ENCODE assay signal across 20 cellular contexts in the genomic region with DNA sequence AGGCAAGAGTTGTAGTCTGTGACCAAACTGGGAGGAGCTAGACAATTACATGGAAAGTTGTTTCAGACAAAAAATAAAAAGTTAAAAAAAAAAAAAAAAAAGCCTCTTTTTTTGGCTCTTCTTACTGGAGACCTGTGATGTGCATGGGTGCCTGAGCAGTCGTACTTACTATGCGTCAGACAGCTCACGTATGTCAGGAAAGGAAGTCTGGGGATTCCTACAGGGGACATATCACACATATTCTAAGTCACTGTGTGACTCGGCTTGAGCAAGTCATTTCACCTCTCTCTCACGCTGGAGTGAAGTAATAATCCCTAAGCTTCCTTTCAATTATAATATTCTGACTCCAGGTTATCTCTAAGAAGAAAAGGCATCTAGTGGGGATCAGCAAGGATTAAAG. TPM values are rescaled to one million over a fixed set of nuclear protein-coding genes. Genes with fewer than 3 reads are reported as not detected.
DNase-seq lines count a peak whose midpoint lies in the region; ATAC-seq and TF ChIP-seq lines count a peak whose summit lies in the region.
"Had no signal": no experiment of that assay in that cellular context is flagged by ENCODE, and none has a peak within 500 bp of the region (broad histone marks: within the 10 kb centered on the region; RNA-seq: fewer than 3 reads in every experiment).

No MANE protein-coding gene starts in this region.

- TF ChIP-seq CTCF in activated CD8-positive, alpha-beta T cell treated with anti-CD3 and anti-CD28 coated beads for 36 hours (IDR thresholded peaks at IDR 0.05), result no peak
- TF ChIP-seq CTCF in CD8-positive, alpha-beta T cell (IDR thresholded peaks at IDR 0.05), result no peak
- no peak for TF ChIP-seq CTCF in HEK293 (tag by site-specific recombination; IDR thresholded peaks at IDR 0.05)

- H3K4me1 Mint-ChIP-seq in activated CD8-positive, alpha-beta T cell treated with anti-CD3 and anti-CD28 coated beads for 36 hours (ENCODE audit: low read depth), result peaks cover 2% of the 10 kb centered on the region
- H3K4me1 Mint-ChIP-seq in activated CD8-positive, alpha-beta T cell treated with anti-CD3 and anti-CD28 coated beads, Interleukin-2, amount 10 ng/mL, durations not matched to agents 7 days and 5 days (ENCODE audit: low read depth), result no peaks in the 10 kb centered on the region
- no peaks in the 10 kb centered on the region for H3K4me1 Mint-ChIP-seq in CD8-positive, alpha-beta T cell (ENCODE audit: low read depth)

- intact Hi-C loops in activated CD8-positive, alpha-beta T cell treated with anti-CD3 and anti-CD28 coated beads for 36 hours (cut with micrococcal nuclease), result no loop called here
- intact Hi-C loops in CD8-positive, alpha-beta T cell (cut with DNase I, micrococcal nuclease), result loop anchor here in 1 of 2 experiments (5.0 kb wide), 1 partner anchor 193 kb away; no protein-coding TSS in a partner anchor

- no peaks in the 10 kb centered on the region for H3K36me3 ChIP-seq in CD8-positive, alpha-beta T cell (ENCODE audit: insufficient read depth, low read length)
- H3K36me3 ChIP-seq in HEK293 (ENCODE audit: control insufficient read depth in 2 of 2, insufficient read depth in 1 of 2, low read length in 2 of 2), result no peaks in the 10 kb centered on the region
- H3K36me3 ChIP-seq: BLaER1 treated with 17β-estradiol and CSF1 and Interleukin-3, amounts not matched to agents 10 nM and 100 nM had no signal

- H3K4me1 ChIP-seq in CD8-positive, alpha-beta T cell (ENCODE audit: insufficient read depth, low read length), result no peaks in the 10 kb centered on the region
- H3K4me1 ChIP-seq in HEK293 (ENCODE audit: control insufficient read depth, insufficient read depth, low read length), result no peaks in the 10 kb centered on the region
- H3K4me1 ChIP-seq: A549 had no signal

- H3K27me3 Mint-ChIP-seq in activated CD8-positive, alpha-beta T cell treated with anti-CD3 and anti-CD28 coated beads for 36 hours, result no peaks in the 10 kb centered on the region
- peaks cover 20% of the 10 kb centered on the region for H3K27me3 Mint-ChIP-seq in activated CD8-positive, alpha-beta T cell treated with anti-CD3 and anti-CD28 coated beads, Interleukin-2, amount 10 ng/mL, durations not matched to agents 7 days and 5 days (ENCODE audit: low read depth)
- H3K27me3 Mint-ChIP-seq in CD8-positive, alpha-beta T cell (ENCODE audit: low read depth), result no peaks in the 10 kb centered on the region

- H3K27me3 ChIP-seq in CD8-positive, alpha-beta T cell (ENCODE audit: insufficient read depth, low read length), result no peaks in the 10 kb centered on the region
- H3K27me3 ChIP-seq: BLaER1 treated with 17β-estradiol and CSF1 and Interleukin-3, amounts not matched to agents 10 nM and 100 nM had no signal

- H3K9me3 ChIP-seq in CD8-positive, alpha-beta T cell (ENCODE audit: low read length), result no peaks in the 10 kb centered on the region
- no peaks in the 10 kb centered on the region for H3K9me3 ChIP-seq in HEK293 (ENCODE audit: control insufficient read depth, insufficient read depth, low read depth, low read length)
- H3K9me3 ChIP-seq: A549; BLaER1 treated with 17β-estradiol and CSF1 and Interleukin-3, amounts not matched to agents 10 nM and 100 nM had no signal

- H3K36me3 Mint-ChIP-seq in activated CD8-positive, alpha-beta T cell treated with anti-CD3 and anti-CD28 coated beads for 36 hours (ENCODE audit: low read depth), result no peaks in the 10 kb centered on the region
- no peaks in the 10 kb centered on the region for H3K36me3 Mint-ChIP-seq in activated CD8-positive, alpha-beta T cell treated with anti-CD3 and anti-CD28 coated beads, Interleukin-2, amount 10 ng/mL, durations not matched to agents 7 days and 5 days (ENCODE audit: low read depth)
- H3K36me3 Mint-ChIP-seq in CD8-positive, alpha-beta T cell, result peaks cover 4% of the 10 kb centered on the region
- H3K36me3 Mint-ChIP-seq: IgD-negative memory B cell had no signal

- no peak overlapping the region for H3K27ac ChIP-seq in CD8-positive, alpha-beta T cell (ENCODE audit: low read depth, low read length)
- no peak overlapping the region for H3K27ac ChIP-seq in HEK293 (ENCODE audit: extremely low read depth, low read depth, low read length)
- no peak overlapping the region for H3K27ac ChIP-seq in substantia nigra (ENCODE audit: low read depth, low read length, poor library complexity, severe bottlenecking)
- H3K27ac ChIP-seq: A549; BLaER1 treated with 17β-estradiol and CSF1 and Interleukin-3, amounts not matched to agents 10 nM and 100 nM had no signal

- H3K4me3 ChIP-seq in CD8-positive, alpha-beta T cell (ENCODE audit: low read depth, low read length), result no peak overlapping the region
- H3K4me3 ChIP-seq in HEK293 (ENCODE audit: low read depth, low read length), result no peak overlapping the region
- H3K4me3 ChIP-seq: A549; BLaER1 treated with 17β-estradiol and CSF1 and Interleukin-3, amounts not matched to agents 10 nM and 100 nM had no signal

- H3K9me3 Mint-ChIP-seq in activated CD8-positive, alpha-beta T cell treated with anti-CD3 and anti-CD28 coated beads for 36 hours, result no peaks in the 10 kb centered on the region
- no peaks in the 10 kb centered on the region for H3K9me3 Mint-ChIP-seq in activated CD8-positive, alpha-beta T cell treated with anti-CD3 and anti-CD28 coated beads, Interleukin-2, amount 10 ng/mL, durations not matched to agents 7 days and 5 days (ENCODE audit: insufficient read depth)
- no peaks in the 10 kb centered on the region for H3K9me3 Mint-ChIP-seq in CD8-positive, alpha-beta T cell
- H3K9me3 Mint-ChIP-seq: IgD-negative memory B cell had no signal

- no peak overlapping the region for H3K4me3 Mint-ChIP-seq in activated CD8-positive, alpha-beta T cell treated with anti-CD3 and anti-CD28 coated beads for 36 hours
- H3K4me3 Mint-ChIP-seq in activated CD8-positive, alpha-beta T cell treated with anti-CD3 and anti-CD28 coated beads, Interleukin-2, amount 10 ng/mL, durations not matched to agents 7 days and 5 days, result no peak overlapping the region
- no peak overlapping the region for H3K4me3 Mint-ChIP-seq in CD8-positive, alpha-beta T cell
- H3K4me3 Mint-ChIP-seq: IgD-negative memory B cell had no signal

- peak; percentile 74 for ATAC-seq in activated CD8-positive, alpha-beta T cell treated with anti-CD3 and anti-CD28 coated beads for 36 hours
- ATAC-seq in activated CD8-positive, alpha-beta T cell treated with anti-CD3 and anti-CD28 coated beads, Interleukin-2, amount 10 ng/mL, durations not matched to agents 7 days and 5 days, result no peak
- peak; percentile 51 for ATAC-seq in CD8-positive, alpha-beta T cell
- ATAC-seq: A549 had no signal

- CTCF ChIA-PET in activated CD8-positive, alpha-beta T cell treated with anti-CD3 and anti-CD28 coated beads for 36 hours (lab: Charles Lee), result interaction anchor here (0.7 to 2.0 kb wide), 4 partner anchors 15 to 196 kb away, joined by 3 to 6 read pairs (median 4); no protein-coding TSS in a partner anchor
- CTCF ChIA-PET in activated CD8-positive, alpha-beta T cell treated with anti-CD3 and anti-CD28 coated beads, Interleukin-2, amount 10 ng/mL, durations not matched to agents 7 days and 5 days (lab: Charles Lee), result interaction anchor here (0.6 to 1.3 kb wide), 4 partner anchors 10 to 554 kb away, joined by 3 read pairs; no protein-coding TSS in a partner anchor
- CTCF ChIA-PET in CD8-positive, alpha-beta T cell (lab: Charles Lee), result interaction anchor here (0.7 kb wide), 1 partner anchor 17 kb away, joined by 3 read pairs; a partner anchor contains a TSS
- CTCF ChIA-PET in HEK293 (lab: Yijun Ruan, JAX), result interaction anchor here (0.6 to 2.0 kb wide), 6 partner anchors 15 to 394 kb away, joined by 3 to 9 read pairs (median 4); no protein-coding TSS in a partner anchor

- POLR2A ChIA-PET in activated CD8-positive, alpha-beta T cell treated with anti-CD3 and anti-CD28 coated beads for 36 hours (lab: Charles Lee), result interaction anchor here (1.2 kb wide), 1 partner anchor 15 kb away, joined by 3 read pairs; no protein-coding TSS in a partner anchor
- POLR2A ChIA-PET in activated CD8-positive, alpha-beta T cell treated with anti-CD3 and anti-CD28 coated beads, Interleukin-2, amount 10 ng/mL, durations not matched to agents 7 days and 5 days (lab: Charles Lee), result interaction anchor here (0.6 kb wide), 1 partner anchor 1853 kb away, joined by 3 read pairs; no protein-coding TSS in a partner anchor
- POLR2A ChIA-PET in CD8-positive, alpha-beta T cell (lab: Charles Lee), result no interaction called here
- POLR2A ChIA-PET in HEK293 (lab: Yijun Ruan, JAX), result interaction anchor here (0.6 to 0.7 kb wide), 2 partner anchors 58 to 312 kb away, joined by 3 to 4 read pairs; a partner anchor contains a TSS

- no peak overlapping the region for H3K27ac Mint-ChIP-seq in activated CD8-positive, alpha-beta T cell treated with anti-CD3 and anti-CD28 coated beads for 36 hours
- H3K27ac Mint-ChIP-seq in activated CD8-positive, alpha-beta T cell treated with anti-CD3 and anti-CD28 coated beads, Interleukin-2, amount 10 ng/mL, durations not matched to agents 7 days and 5 days, result no peak overlapping the region
- H3K27ac Mint-ChIP-seq in CD8-positive, alpha-beta T cell, result no peak overlapping the region
- H3K27ac Mint-ChIP-seq: IgD-negative memory B cell had no signal

- peak; percentile 27 for DNase-seq in activated CD8-positive, alpha-beta T cell treated with anti-CD3 and anti-CD28 coated beads for 36 hours
- DNase-seq in activated CD8-positive, alpha-beta T cell treated with anti-CD3 and anti-CD28 coated beads, Interleukin-2, amount 10 ng/mL, durations not matched to agents 7 days and 5 days, result no peak
- DNase-seq in CD8-positive, alpha-beta T cell, result no peak
- DNase-seq in islet precursor cell (peak; percentile 11), HK-2 (ENCODE audit: unreplicated experiment) (no peak), EL (no peak), substantia nigra (lab: John Stamatoyannopoulos, UW) (no peak)
- DNase-seq: DND-41, GF-D8, H7, Kasumi-1, MM.1S, NCI-H1092 treated with DMSO at 0.1 percent for 48 hours, NCI-H2081 treated with DMSO at 0.1 percent for 48 hours, NCI-H510A treated with DMSO at 0.1 percent for 48 hours, NCI-H82 had no signal

RNA-seq across cellular contexts. Expression of a gene that starts 6.0 kb away (rescaled TPM):
- total RNA-seq in activated CD8-positive, alpha-beta T cell treated with anti-CD3 and anti-CD28 coated beads for 36 hours, result under 1 TPM in 1 of 2 experiments, not detected in 1; 0.11 TPM
- not detected for total RNA-seq in activated CD8-positive, alpha-beta T cell treated with anti-CD3 and anti-CD28 coated beads, Interleukin-2, amount 10 ng/mL, durations not matched to agents 7 days and 5 days
- not detected for total RNA-seq in CD8-positive, alpha-beta T cell
- total RNA-seq: H7 had no signal

RNA-seq across cellular contexts. Expression of a gene that starts 17.2 kb away (rescaled TPM):
- total RNA-seq in activated CD8-positive, alpha-beta T cell treated with anti-CD3 and anti-CD28 coated beads for 36 hours, result 10 to 100 TPM; 41.7 to 42.5 TPM
- total RNA-seq in activated CD8-positive, alpha-beta T cell treated with anti-CD3 and anti-CD28 coated beads, Interleukin-2, amount 10 ng/mL, durations not matched to agents 7 days and 5 days, result 100 to 1,000 TPM; 115 to 123 TPM
- 10 to 100 TPM; 39.8 to 41.4 TPM for total RNA-seq in CD8-positive, alpha-beta T cell
- total RNA-seq: H7 had no signal

RNA-seq across cellular contexts. Expression of a gene that starts 23.7 kb away (rescaled TPM):
- total RNA-seq in activated CD8-positive, alpha-beta T cell treated with anti-CD3 and anti-CD28 coated beads for 36 hours, result 1 to 10 TPM; 5.1 to 5.6 TPM
- total RNA-seq in activated CD8-positive, alpha-beta T cell treated with anti-CD3 and anti-CD28 coated beads, Interleukin-2, amount 10 ng/mL, durations not matched to agents 7 days and 5 days, result 1 to 10 TPM; 4.0 to 4.1 TPM
- total RNA-seq in CD8-positive, alpha-beta T cell, result 1 to 10 TPM; 2.7 to 3.2 TPM

RNA-seq across cellular contexts. Expression of a gene that starts 32.5 kb away (rescaled TPM):
- total RNA-seq in activated CD8-positive, alpha-beta T cell treated with anti-CD3 and anti-CD28 coated beads for 36 hours, result 100 to 1,000 TPM; 157 to 161 TPM
- total RNA-seq in activated CD8-positive, alpha-beta T cell treated with anti-CD3 and anti-CD28 coated beads, Interleukin-2, amount 10 ng/mL, durations not matched to agents 7 days and 5 days, result 100 to 1,000 TPM; 161 to 172 TPM
- 10 to 100 TPM; 58.7 to 65.7 TPM for total RNA-seq in CD8-positive, alpha-beta T cell

Comparison
In these comparisons a context has a peak if more than half of its experiments do, and no peak if none do; other contexts are left out.
1. DNase-seq: peak in activated CD8-positive, alpha-beta T cell treated with anti-CD3 and anti-CD28 coated beads for 36 hours (single experiment) and islet precursor cell (single experiment); none in activated CD8-positive, alpha-beta T cell treated with anti-CD3 and anti-CD28 coated beads, Interleukin-2, amount 10 ng/mL, durations not matched to agents 7 days and 5 days (single experiment), CD8-positive, alpha-beta T cell (0 of 7), HK-2 (single experiment), EL (single experiment) and substantia nigra (0 of 49).